Comparison of ENCODE assay signal across 8 cellular contexts in the genomic region with DNA sequence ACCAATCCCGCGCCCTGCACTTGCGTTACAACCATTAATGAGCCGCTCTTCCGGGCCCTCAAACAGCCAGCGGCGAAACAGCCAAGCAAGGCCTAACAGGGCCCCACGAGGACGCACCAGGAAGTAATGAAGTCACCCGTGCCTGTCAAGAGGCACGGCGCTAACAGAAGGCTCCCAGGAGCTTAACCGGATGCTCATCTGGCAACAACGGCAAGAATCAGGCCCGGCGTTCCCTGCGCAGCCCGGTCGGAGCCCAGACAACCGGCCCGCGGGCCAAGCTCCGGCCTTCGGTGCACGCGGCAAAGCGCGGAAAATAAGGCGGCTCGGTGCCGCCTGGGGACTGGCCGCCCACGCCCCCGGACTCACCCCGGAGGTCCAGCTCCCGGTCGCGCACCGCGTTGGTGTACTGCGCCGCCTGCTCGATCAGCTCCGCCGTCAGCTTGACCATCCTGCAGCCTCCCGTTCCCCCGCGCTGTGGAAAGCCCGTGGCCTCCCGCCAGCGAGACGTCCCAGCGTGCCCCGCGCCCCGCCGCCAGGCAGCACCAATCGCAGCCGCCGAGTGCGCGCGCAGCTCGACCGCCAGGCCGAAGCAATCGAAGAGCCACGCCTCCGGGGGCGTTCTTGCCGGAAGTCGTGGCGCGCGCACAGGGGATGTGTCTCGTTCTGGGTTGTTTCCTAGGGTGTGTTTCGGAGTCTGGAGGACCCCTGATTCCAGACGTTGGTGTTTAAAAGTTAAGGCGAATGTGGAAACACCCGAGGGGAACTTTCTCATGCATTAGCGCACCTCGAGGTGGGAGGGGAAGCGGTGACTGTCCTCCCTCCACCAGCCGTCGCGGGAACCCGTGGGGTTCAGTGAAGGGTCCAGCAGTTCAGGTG.
DNase-seq lines count a peak whose midpoint lies in the region; ATAC-seq and TF ChIP-seq lines count a peak whose summit lies in the region.

A gene (minus strand): TSS at position 518 of the 876 bp plus-strand sequence. CDS start 70 bp downstream, at position 448.

- no peaks in the 10 kb centered on the region for H3K27me3 ChIP-seq in iPS-20b (ENCODE audit: insufficient read depth, low read length)

- peak within 1 kb of the TSS; percentile 89 for H3K9ac ChIP-seq in iPS-20b (ENCODE audit: low read depth, low read length)

- in situ Hi-C loops in ACHN (cut with HindIII; ENCODE audit: low pct_ligation_motif_present, low pct_unique_long_range_greater_than_20kb, low sequenced_read_pairs) (no loop called here), T47D (cut with HindIII; ENCODE audit: low pct_unique_long_range_greater_than_20kb, low sequenced_read_pairs) (no loop called here)

- H3K27ac ChIP-seq in VCaP: peak within 1 kb of the TSS; percentile 96
- no peak within 1 kb of the TSS for H3K27ac ChIP-seq in iPS-20b (ENCODE audit: low read length)
- H3K27ac ChIP-seq in skin epidermis: peak within 1 kb of the TSS; percentile 80 to 98 (median 93)

- peaks cover 5% of the 10 kb centered on the region for H3K4me1 ChIP-seq in iPS-20b (ENCODE audit: insufficient read depth, low read length)

- ATAC-seq in GM18873 (IDR thresholded peaks at IDR 0.05; ENCODE audit: low FRiP score, unreplicated experiment) (peak; percentile 66), HG03135 (IDR thresholded peaks at IDR 0.05; ENCODE audit: unreplicated experiment) (peak; percentile 76)

- H3K36me3 ChIP-seq in iPS-20b (ENCODE audit: insufficient read depth, low read depth, low read length): peaks cover 24% of the 10 kb centered on the region

- TF ChIP-seq CTCF in VCaP (conservative IDR thresholded peaks at IDR 0.05): no peak

- DNase-seq in ACHN (peak; percentile 93), NCI-H2196 treated with DMSO at 0.1 percent for 48 hours (lab: John Stamatoyannopoulos, UW; ENCODE audit: unreplicated experiment) (peak; percentile 65), T47D (ENCODE audit: low read depth in 1 of 2, low spot score in 1 of 2) (peak; percentile 79 to 95)

- peak within 1 kb of the TSS; percentile 93 for H3K4me3 ChIP-seq in iPS-20b (ENCODE audit: low read length)
- H3K4me3 ChIP-seq in skin epidermis: peak within 1 kb of the TSS; percentile 72 to 98 (median 85)

- no peaks in the 10 kb centered on the region for H3K9me3 ChIP-seq in iPS-20b (ENCODE audit: insufficient read depth, low read depth, low read length)
